14 cellular contexts compared by ENCODE assay signal in genomic region chr19:54149021-54149812, GRCh38. TPM values are rescaled to one million over a fixed set of nuclear protein-coding genes. Genes with fewer than 3 reads are reported as not detected.
"Had no signal": no experiment of that assay in that cellular context is flagged by ENCODE, and none has a peak within 500 bp of the region (broad histone marks: within the 10 kb centered on the region; RNA-seq: fewer than 3 reads in every experiment).

No MANE protein-coding gene starts in this region.

- H3K27ac Mint-ChIP-seq: activated B cell treated with CpG ODN at 0.5 μM for 24 hours; activated CD8-positive, alpha-beta T cell treated with anti-CD3 and anti-CD28 coated beads for 36 hours; activated T-helper 1 cell treated with anti-CD3 and anti-CD28 coated beads, Interleukin-12 subunit alpha, Interleukin-12 subunit beta, Interleukin-2, Interleukin-4 antibody, amounts not matched to agents 30 ng/mL and 10 ng/mL and 1 ng/mL, durations not matched to agents 14 hours and 24 hours and 36 hours had no signal

- H3K9me3 Mint-ChIP-seq: activated B cell treated with CpG ODN at 0.5 μM for 24 hours; activated CD8-positive, alpha-beta T cell treated with anti-CD3 and anti-CD28 coated beads for 36 hours; activated T-helper 1 cell treated with anti-CD3 and anti-CD28 coated beads, Interleukin-12 subunit alpha, Interleukin-12 subunit beta, Interleukin-2, Interleukin-4 antibody, amounts not matched to agents 30 ng/mL and 10 ng/mL and 1 ng/mL, durations not matched to agents 14 hours and 24 hours and 36 hours; stimulated activated naive B cell treated with anti-CD40 and anti-IgM and Interleukin-4, amounts not matched to agents 10 μg/mL and 1 μg/mL and 100 μg/mL, for 72 hours had no signal

- H3K4me3 Mint-ChIP-seq: activated B cell treated with CpG ODN at 0.5 μM for 24 hours; activated CD8-positive, alpha-beta T cell treated with anti-CD3 and anti-CD28 coated beads for 36 hours; activated T-helper 1 cell treated with anti-CD3 and anti-CD28 coated beads, Interleukin-12 subunit alpha, Interleukin-12 subunit beta, Interleukin-2, Interleukin-4 antibody, amounts not matched to agents 30 ng/mL and 10 ng/mL and 1 ng/mL, durations not matched to agents 14 hours and 24 hours and 36 hours; stimulated activated naive B cell treated with anti-CD40 and anti-IgM and Interleukin-4, amounts not matched to agents 10 μg/mL and 1 μg/mL and 100 μg/mL, for 72 hours had no signal

- ATAC-seq: activated CD8-positive, alpha-beta T cell treated with anti-CD3 and anti-CD28 coated beads for 36 hours; stimulated activated naive B cell treated with anti-CD40 and anti-IgM and Interleukin-4, amounts not matched to agents 10 μg/mL and 1 μg/mL and 100 μg/mL, for 72 hours had no signal

- DNase-seq: activated B cell treated with CpG ODN at 0.5 μM for 24 hours; activated CD4-positive, alpha-beta T cell treated with anti-CD3 and anti-CD28 coated beads for 48 hours; activated CD8-positive, alpha-beta memory T cell treated with anti-CD3 and anti-CD28 coated beads, Interleukin-2, amount 50 U/mL, for 48 hours; activated CD8-positive, alpha-beta T cell treated with anti-CD3 and anti-CD28 coated beads for 36 hours; activated naive CD4-positive, alpha-beta T cell treated with Interleukin-2 at 50 U/mL for 16 hours; dorsolateral prefrontal cortex; head of caudate nucleus; ovary; stimulated activated CD4-positive, alpha-beta T cell treated with anti-CD3 and anti-CD28 coated beads, Interleukin-2, amount 100 ng/mL, for 24 hours; stimulated activated naive B cell treated with anti-CD40 and anti-IgM and Interleukin-4, amounts not matched to agents 10 μg/mL and 1 μg/mL and 100 μg/mL, for 72 hours; substantia nigra; T-helper 2 cell; transverse colon had no signal

- H3K27me3 Mint-ChIP-seq: activated B cell treated with CpG ODN at 0.5 μM for 24 hours; activated CD8-positive, alpha-beta T cell treated with anti-CD3 and anti-CD28 coated beads for 36 hours; stimulated activated naive B cell treated with anti-CD40 and anti-IgM and Interleukin-4, amounts not matched to agents 10 μg/mL and 1 μg/mL and 100 μg/mL, for 72 hours had no signal

RNA-seq across cellular contexts. Expression of gene TMC4, which starts 23.7 kb away (rescaled TPM):
- total RNA-seq: activated B cell treated with CpG ODN at 0.5 μM for 24 hours had no signal
